Comparison of ENCODE assay signal across 9 cellular contexts in the genomic region with DNA sequence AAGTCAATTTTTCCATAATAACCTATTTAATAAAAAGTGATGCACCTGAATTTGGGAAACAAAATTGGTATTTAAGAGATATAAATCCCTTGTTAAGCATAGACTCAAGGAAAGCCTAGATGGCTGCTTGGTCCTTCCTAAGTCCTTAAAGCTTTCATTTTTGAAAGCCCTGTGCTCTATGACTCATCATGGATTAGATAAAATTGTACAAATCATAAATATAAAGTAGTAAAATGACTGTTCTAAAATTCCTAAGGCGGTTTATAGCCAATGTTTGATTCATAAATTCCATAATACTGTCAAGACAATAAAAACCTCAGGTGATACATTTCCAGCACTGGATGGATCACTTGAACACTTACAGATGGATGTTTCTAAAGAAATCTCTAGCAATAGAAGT.
"Had no signal": no experiment of that assay in that cellular context is flagged by ENCODE, and none has a peak within 500 bp of the region (broad histone marks: within the 10 kb centered on the region; RNA-seq: fewer than 3 reads in every experiment).

No MANE protein-coding gene starts in this region.

- H3K4me2 ChIP-seq: GM23338 had no signal

- DNase-seq: H9, HFFc6, IMR-90, Kasumi-1, KG1 had no signal

- ATAC-seq: GM23338, HCT116, K562 had no signal

- H2AFZ ChIP-seq: GM23338 had no signal

- H3K27ac ChIP-seq: HL-60 had no signal

- H3K4me3 ChIP-seq: GM23338, K562 had no signal
